Comparison of ENCODE assay signal across 28 cellular contexts in the genomic region with DNA sequence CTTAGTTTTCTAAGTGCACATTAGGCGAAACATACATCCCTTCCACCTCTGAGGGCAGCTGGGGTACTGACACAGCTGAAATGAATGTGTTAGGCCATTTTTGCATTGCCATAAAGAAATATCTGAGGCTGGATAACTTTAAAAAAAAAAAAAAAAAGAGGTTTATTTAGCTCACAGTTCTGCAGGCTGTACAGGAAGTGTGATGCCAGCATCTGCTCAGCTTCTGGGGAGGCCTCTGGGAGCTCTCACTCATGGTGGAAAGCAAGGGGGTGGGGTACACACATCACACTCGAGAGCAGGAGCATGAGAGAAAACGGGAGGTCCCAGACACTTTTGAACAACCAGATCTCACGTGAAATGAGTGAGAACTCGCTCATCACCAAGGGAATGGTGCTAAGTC.
"Had no signal": no experiment of that assay in that cellular context is flagged by ENCODE, and none has a peak within 500 bp of the region (broad histone marks: within the 10 kb centered on the region; RNA-seq: fewer than 3 reads in every experiment).

No MANE protein-coding gene starts in this region.

- H3K27ac ChIP-seq: colonic mucosa, coronary artery, dorsolateral prefrontal cortex, epithelial cell of prostate, esophagus muscularis mucosa, esophagus squamous epithelium, foreskin keratinocyte, gastrocnemius medialis, gastroesophageal sphincter, heart left ventricle, heart right ventricle had no signal

- ATAC-seq: effector memory CD8-positive, alpha-beta T cell; esophagus mucosa; foreskin keratinocyte; gastrocnemius medialis; gastroesophageal sphincter; heart left ventricle; heart right ventricle had no signal

- H3K36me3 ChIP-seq: colonic mucosa, esophagus muscularis mucosa, esophagus squamous epithelium, gastrocnemius medialis, gastroesophageal sphincter, heart left ventricle, heart right ventricle had no signal

- DNase-seq: colonic mucosa; cortex of kidney; dermis blood vessel endothelial cell; dorsolateral prefrontal cortex; effector CD4-positive, alpha-beta T cell; effector CD8-positive, alpha-beta T cell; effector memory CD4-positive, alpha-beta T cell; effector memory CD8-positive, alpha-beta T cell; endodermal cell; erythroblast; esophagus squamous epithelium; foreskin fibroblast; foreskin keratinocyte; foreskin melanocyte; gastrocnemius medialis; glutamatergic neuron; head of caudate nucleus; heart left ventricle; heart right ventricle had no signal

- H3K27me3 ChIP-seq: colonic mucosa, dorsolateral prefrontal cortex, esophagus muscularis mucosa, esophagus squamous epithelium, foreskin keratinocyte, gastrocnemius medialis, gastroesophageal sphincter, heart left ventricle, heart right ventricle had no signal

- H3K9me3 ChIP-seq: colonic mucosa, esophagus squamous epithelium, gastrocnemius medialis had no signal

- H3K4me3 ChIP-seq: colonic mucosa, coronary artery, dorsolateral prefrontal cortex, esophagus muscularis mucosa, esophagus squamous epithelium, gastrocnemius medialis, gastroesophageal sphincter, heart left ventricle, heart right ventricle had no signal

- FAIRE-seq: colon, endometrium, endothelial cell of umbilical vein, frontal cortex had no signal

- H3K4me1 ChIP-seq: colonic mucosa had no signal
